25 cellular contexts compared by ENCODE assay signal in the genomic region with DNA sequence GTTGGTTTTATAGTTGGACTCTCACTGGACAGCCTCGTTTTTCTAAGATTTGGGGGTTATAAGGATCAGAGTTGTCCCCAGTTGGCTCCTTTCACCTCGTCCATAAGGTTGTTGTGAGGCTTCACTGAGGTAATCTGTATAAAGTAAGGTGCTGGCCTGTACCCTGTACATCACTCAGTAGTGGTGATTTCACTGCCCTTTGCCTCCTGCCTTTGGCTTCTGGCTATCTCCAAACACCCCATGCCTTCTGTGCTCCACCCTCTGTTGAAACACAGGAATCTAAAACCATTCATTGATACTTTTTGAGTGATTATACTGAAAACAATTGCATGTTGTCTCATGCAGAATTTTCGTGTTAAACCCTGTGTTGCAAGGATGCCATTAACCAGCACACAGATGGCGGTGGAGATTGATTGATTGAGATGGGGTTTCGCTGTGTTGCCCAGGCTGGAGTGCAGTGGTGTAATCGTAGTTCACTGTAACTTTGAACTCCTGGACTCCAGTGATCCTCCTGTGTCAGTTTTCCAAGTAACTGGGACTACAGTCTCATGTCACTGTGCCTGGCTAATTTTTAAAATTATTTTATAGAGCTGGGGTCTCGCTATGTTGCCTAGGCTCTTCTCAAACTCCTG.
"Had no signal": no experiment of that assay in that cellular context is flagged by ENCODE, and none has a peak within 500 bp of the region (broad histone marks: within the 10 kb centered on the region; RNA-seq: fewer than 3 reads in every experiment).

No MANE protein-coding gene starts in this region.

- H3K4me1 ChIP-seq: suprapubic skin, uterus had no signal

- H3K27ac Mint-ChIP-seq: natural killer cell treated with Interleukin-12 subunit alpha and Interleukin-12 subunit beta and Interleukin-15 and Interleukin-18, amount 100 ng/mL, for 72 hours; progenitor cell of endocrine pancreas; stimulated activated naive B cell treated with anti-CD40 and anti-IgM and Interleukin-4, amounts not matched to agents 10 μg/mL and 1 μg/mL and 100 μg/mL, for 72 hours; type B pancreatic cell had no signal

- H3K9me3 Mint-ChIP-seq: natural killer cell treated with Interleukin-12 subunit alpha and Interleukin-12 subunit beta and Interleukin-15 and Interleukin-18, amount 100 ng/mL, for 72 hours; type B pancreatic cell had no signal

- H3K27ac ChIP-seq: heart left ventricle, left lung, ovary, right atrium auricular region, skin epidermis, spleen, stomach, suprapubic skin, thoracic aorta, tibial artery, uterus had no signal

- H3K4me3 Mint-ChIP-seq: natural killer cell treated with Interleukin-12 subunit alpha and Interleukin-12 subunit beta and Interleukin-15 and Interleukin-18, amount 100 ng/mL, for 72 hours; stimulated activated naive B cell treated with anti-CD40 and anti-IgM and Interleukin-4, amounts not matched to agents 10 μg/mL and 1 μg/mL and 100 μg/mL, for 72 hours; type B pancreatic cell had no signal

- H3K36me3 ChIP-seq: heart left ventricle, left lung, ovary, right atrium auricular region, spleen, stomach, suprapubic skin, thoracic aorta, tibial artery, uterus had no signal

- ATAC-seq: heart left ventricle; left lung; mucosa of descending colon; naive thymus-derived CD4-positive, alpha-beta T cell; natural killer cell treated with Interleukin-12 subunit alpha and Interleukin-12 subunit beta and Interleukin-15 and Interleukin-18, amount 100 ng/mL, for 72 hours; sciatic nerve; stimulated activated naive B cell treated with anti-CD40 and anti-IgM and Interleukin-4, amounts not matched to agents 10 μg/mL and 1 μg/mL and 100 μg/mL, for 72 hours; stimulated activated naive CD8-positive, alpha-beta T cell treated with anti-CD3 and anti-CD28 coated beads, Interleukin-15, Interleukin-2, amounts not matched to agents 100 U/mL and 50 U/mL, for 24 hours had no signal

- H3K36me3 Mint-ChIP-seq: natural killer cell treated with Interleukin-12 subunit alpha and Interleukin-12 subunit beta and Interleukin-15 and Interleukin-18, amount 100 ng/mL, for 72 hours; type B pancreatic cell had no signal

- DNase-seq: heart left ventricle; hypothalamus; islet precursor cell; left lung; midbrain; mucosa of descending colon; naive thymus-derived CD4-positive, alpha-beta T cell; ovary; spleen; stimulated activated CD4-positive, alpha-beta T cell treated with anti-CD3 and anti-CD28 coated beads, Interleukin-4, amount 100 ng/mL, for 24 hours; stimulated activated CD8-positive, alpha-beta memory T cell treated with anti-CD3 and anti-CD28 coated beads, Interleukin-4, amount 100 ng/mL, for 48 hours; stimulated activated naive B cell treated with anti-CD40 and anti-IgM and Interleukin-4, amounts not matched to agents 10 μg/mL and 1 μg/mL and 100 μg/mL, for 72 hours; stimulated activated naive CD8-positive, alpha-beta T cell treated with anti-CD3 and anti-CD28 coated beads, Interleukin-15, Interleukin-2, amounts not matched to agents 100 U/mL and 50 U/mL, for 24 hours; stomach; tibial artery; uterus had no signal

- H3K27me3 ChIP-seq: heart left ventricle, left lung, ovary, right atrium auricular region, spleen, stomach, suprapubic skin, tibial artery, uterus had no signal

- H3K4me3 ChIP-seq: heart left ventricle, left lung, lung, mucosa of descending colon, ovary, right atrium auricular region, skin epidermis, spleen, stomach, suprapubic skin, thoracic aorta, tibial artery, uterus had no signal

- H3K9me3 ChIP-seq: heart left ventricle, left lung, mucosa of descending colon, ovary, right atrium auricular region, spleen, stomach, suprapubic skin, thoracic aorta, tibial artery, uterus had no signal
